11 cellular contexts compared by ENCODE assay signal in genomic region chr18:45913276-45913675, GRCh38.
"Had no signal": no experiment of that assay in that cellular context is flagged by ENCODE, and none has a peak within 500 bp of the region (broad histone marks: within the 10 kb centered on the region; RNA-seq: fewer than 3 reads in every experiment).

No MANE protein-coding gene starts in this region.

- H3K9me3 ChIP-seq: HAP-1 had no signal

- H3K4me3 ChIP-seq: GM23248, GM23338, HAP-1 had no signal

- DNase-seq: GM23248, GOT3, H7, H9, HCEC 1CT, HFFc6 had no signal

- H3K27ac ChIP-seq: GM23248 had no signal

- ATAC-seq: GM23338, HCT116 had no signal

- H3K4me1 Mint-ChIP-seq: GM23338, H9 had no signal

- H3K4me3 Mint-ChIP-seq: GM23338, H9, HFFc6 had no signal

- H3K4me1 ChIP-seq: HAP-1 had no signal

- FAIRE-seq: H1, H54 had no signal

- H3K27ac Mint-ChIP-seq: GM23338, H9, HFFc6 had no signal

- H3K9ac ChIP-seq: GM23248 had no signal

- H3K9me3 Mint-ChIP-seq: GM23338, H9, HFFc6 had no signal

- H3K4me2 ChIP-seq: GM23338 had no signal

- H2AFZ ChIP-seq: GM23248, GM23338 had no signal
